22 cellular contexts compared by ENCODE assay signal in genomic region chr11:28490763-28491382, GRCh38.
"Had no signal": no experiment of that assay in that cellular context is flagged by ENCODE, and none has a peak within 500 bp of the region (broad histone marks: within the 10 kb centered on the region; RNA-seq: fewer than 3 reads in every experiment).

No MANE protein-coding gene starts in this region.

- H3K27me3 ChIP-seq: ascending aorta, esophagus squamous epithelium, upper lobe of left lung had no signal

- H3K9me3 ChIP-seq: ascending aorta, esophagus squamous epithelium, thoracic aorta, upper lobe of left lung had no signal

- H3K36me3 ChIP-seq: ascending aorta, esophagus squamous epithelium, thoracic aorta, upper lobe of left lung, WERI-Rb-1 had no signal

- H3K4me2 ChIP-seq: smooth muscle cell had no signal

- H3K4me3 ChIP-seq: ascending aorta, esophagus squamous epithelium, smooth muscle cell, thoracic aorta, upper lobe of left lung had no signal

- H3K27ac ChIP-seq: ascending aorta, esophagus squamous epithelium, thoracic aorta, upper lobe of left lung, WERI-Rb-1 had no signal

- ATAC-seq: left ventricle myocardium superior; stimulated activated effector memory CD8-positive, alpha-beta T cell treated with anti-CD3 and anti-CD28 coated beads, Interleukin-12 subunit alpha, Interleukin-12 subunit beta, amount 100 ng/mL, for 72 hours had no signal

- H3K4me1 ChIP-seq: ascending aorta, esophagus squamous epithelium, upper lobe of left lung had no signal

- FAIRE-seq: endothelial cell of umbilical vein had no signal

- DNase-seq: activated CD4-positive, alpha-beta T cell treated with anti-CD3 and anti-CD28 coated beads, Interleukin-2, amount 50 U/mL, for 4 hours; activated naive CD4-positive, alpha-beta T cell; activated naive CD8-positive, alpha-beta T cell treated with anti-CD3 and anti-CD28 coated beads, Interleukin-2, amount 10 ng/mL, durations not matched to agents 7 days and 5 days; activated T-cell treated with anti-CD3 and anti-CD28 coated beads for 4 hours; cerebellar nuclear complex; dermis blood vessel endothelial cell; effector memory CD4-positive, alpha-beta T cell; esophagus squamous epithelium; immature natural killer cell; left ventricle myocardium superior; occipital lobe; right cardiac atrium; stimulated activated CD4-positive, alpha-beta T cell treated with anti-CD3 and anti-CD28 coated beads, Interleukin-4, amount 100 ng/mL, for 24 hours; SW 1271; T-helper 2 cell; upper lobe of left lung; WERI-Rb-1 had no signal
